In genomic region chr14:64191756-64192155, GRCh38 we compare ENCODE assay signal across 1 cellular context.
TF ChIP-seq lines count a peak whose summit lies in the region.

No MANE protein-coding gene starts in this region.

TF ChIP-seq in SK-N-SH treated with all-trans-retinoic acid at 6 μM for 48 hours, 23 proteins besides CTCF, POLR2A, EP300 and RAD21 (continued from another document):
- no peak for TF ChIP-seq CREB5 (CRISPR knock-in tag; IDR thresholded peaks at IDR 0.05; ENCODE audit: low read depth)
- TF ChIP-seq ZNF565 (CRISPR knock-in tag; conservative IDR thresholded peaks at IDR 0.05; ENCODE audit: low read depth): no peak
- no peak for TF ChIP-seq ZNF70 (CRISPR knock-in tag; IDR thresholded peaks at IDR 0.05)
- TF ChIP-seq ZFP30 (CRISPR knock-in tag; IDR thresholded peaks at IDR 0.05): no peak
- TF ChIP-seq RARB (CRISPR knock-in tag; IDR thresholded peaks at IDR 0.05): no peak
TF ChIP-seq in SK-N-SH treated with all-trans-retinoic acid at 6 μM for 48 hours: peak in this region for 0.
